12 cellular contexts compared by ENCODE assay signal in genomic region chr16:89482087-89482823, GRCh38. TPM values are rescaled to one million over a fixed set of nuclear protein-coding genes. Genes with fewer than 3 reads are reported as not detected.
DNase-seq lines count a peak whose midpoint lies in the region; ATAC-seq and TF ChIP-seq lines count a peak whose summit lies in the region.
"Had no signal": no experiment of that assay in that cellular context is flagged by ENCODE, and none has a peak within 500 bp of the region (broad histone marks: within the 10 kb centered on the region; RNA-seq: fewer than 3 reads in every experiment).

No MANE protein-coding gene starts in this region.

- H2AFZ ChIP-seq in Loucy (ENCODE audit: low read length), result no peak overlapping the region

- TF ChIP-seq CTCF in Loucy (conservative IDR thresholded peaks at IDR 0.05; ENCODE audit: low read length) (no peak), colonic mucosa (IDR thresholded peaks at IDR 0.05) (no peak), neutrophil (IDR thresholded peaks at IDR 0.05) (no peak)

- H3K4me1 ChIP-seq in CD4-positive, alpha-beta memory T cell (ENCODE audit: insufficient read depth, low read length), result peaks cover 91% of the 10 kb centered on the region
- H3K4me1 ChIP-seq in Loucy (ENCODE audit: insufficient read depth, low read length, poor library complexity, severe bottlenecking) (peaks cover 26% of the 10 kb centered on the region), colonic mucosa (peaks cover 45% of the 10 kb centered on the region), neutrophil (ENCODE audit: control insufficient read depth in 1 of 2, insufficient read depth in 1 of 2, low read depth in 1 of 2, low read length in 1 of 2) (peaks cover 67 to 73% of the 10 kb centered on the region in 2 experiments)

- peaks cover 80% of the 10 kb centered on the region for H4K20me1 ChIP-seq in Loucy (ENCODE audit: insufficient read depth, low read length, poor library complexity, severe bottlenecking)

- H3K36me3 Mint-ChIP-seq in CD4-positive, alpha-beta memory T cell, result peaks cover 0 to 19% of the 10 kb centered on the region in 2 donors

- H3K9me2 ChIP-seq in Loucy (replicated peaks; ENCODE audit: low read depth, low read length), result no peaks in the 10 kb centered on the region

- H3K4me3 Mint-ChIP-seq in CD4-positive, alpha-beta memory T cell, result peak overlapping the region in 7 of 8 donors; percentile 44 to 92 (median 84)

- CTCF ChIA-PET in CD4-positive, alpha-beta memory T cell (lab: Charles Lee; ENCODE audit: partially characterized antibody), result interaction anchor here (0.8 to 1.4 kb wide), 2 partner anchors 10 to 36 kb away, joined by 3 to 4 read pairs; no protein-coding TSS in a partner anchor
- CTCF ChIA-PET in HEK293T (lab: Yijun Ruan, JAX), result no interaction called here

- H3K9me3 Mint-ChIP-seq in CD4-positive, alpha-beta memory T cell, result peaks cover 0 to 2% (median 0%) of the 10 kb centered on the region in 8 donors

- DNase-seq in CD4-positive, alpha-beta memory T cell, result no peak
- DNase-seq in colonic mucosa (no peak), HEK293T (ENCODE audit: extremely low spot score) (no peak), AML-193 (lab: John Stamatoyannopoulos, UW) (no peak)
- DNase-seq: anterior cingulate cortex; foreskin fibroblast; NCI-H446 treated with DMSO at 0.1 percent for 48 hours; stimulated activated CD4-positive, alpha-beta T cell treated with anti-CD3 and anti-CD28 coated beads, Interleukin-2, amount 100 ng/mL, for 48 hours had no signal

- H3K79me2 ChIP-seq in Loucy (ENCODE audit: insufficient read depth, low read length), result peaks cover 97% of the 10 kb centered on the region

- H3K4me2 ChIP-seq in Loucy (ENCODE audit: low read depth, low read length, poor library complexity, severe bottlenecking), result peak overlapping the region; percentile 89

- no peak overlapping the region for H3K4me3 ChIP-seq in CD4-positive, alpha-beta memory T cell (ENCODE audit: low read length in 2 of 2)
- H3K4me3 ChIP-seq in Loucy (ENCODE audit: low read length, poor library complexity, severe bottlenecking) (no peak overlapping the region), colonic mucosa (peak overlapping the region; percentile 2), neutrophil (ENCODE audit: low read depth in 1 of 2, low read length in 1 of 2) (no peak overlapping the region)

- no peaks in the 10 kb centered on the region for H3K9me3 ChIP-seq in CD4-positive, alpha-beta memory T cell (ENCODE audit: control insufficient read depth in 1 of 2, low read length in 2 of 2)
- no peaks in the 10 kb centered on the region for H3K9me3 ChIP-seq in Loucy (ENCODE audit: insufficient read depth, low read depth, low read length)
- H3K9me3 ChIP-seq in colonic mucosa, result no peaks in the 10 kb centered on the region
- H3K9me3 ChIP-seq in neutrophil, result no peaks in the 10 kb centered on the region

- H3K9ac ChIP-seq in Loucy (ENCODE audit: low read depth, low read length, poor library complexity, severe bottlenecking) (no peak overlapping the region), colonic mucosa (ENCODE audit: low read depth in 2 of 2, low read length in 2 of 2) (peak overlapping the region; percentile 58 to 86)

- H3K27me3 ChIP-seq in CD4-positive, alpha-beta memory T cell (ENCODE audit: insufficient read depth, low read length), result no peaks in the 10 kb centered on the region
- H3K27me3 ChIP-seq in Loucy (ENCODE audit: insufficient read depth, low read length, poor library complexity, severe bottlenecking) (no peaks in the 10 kb centered on the region), colonic mucosa (no peaks in the 10 kb centered on the region), neutrophil (no peaks in the 10 kb centered on the region)

- peak overlapping the region; percentile 16 for H3K27ac ChIP-seq in CD4-positive, alpha-beta memory T cell (ENCODE audit: low read depth, low read length)
- H3K27ac ChIP-seq in colonic mucosa, result peak overlapping the region; percentile 86
- peak overlapping the region; percentile 57 for H3K27ac ChIP-seq in neutrophil

- intact Hi-C loops in CD4-positive, alpha-beta memory T cell (cut with micrococcal nuclease), result no loop called here
- intact Hi-C loops in colonic mucosa (cut with DNase I), result no loop called here

- no peaks in the 10 kb centered on the region for H3F3A ChIP-seq in Loucy (ENCODE audit: low read depth)

- H3K4me1 Mint-ChIP-seq in CD4-positive, alpha-beta memory T cell, result peaks cover 69 to 95% (median 84%) of the 10 kb centered on the region in 4 donors

- ATAC-seq in GM21786 (IDR thresholded peaks at IDR 0.05; ENCODE audit: unreplicated experiment) (no peak), GM18520 (IDR thresholded peaks at IDR 0.05; ENCODE audit: unreplicated experiment) (no peak)

- peak overlapping the region; percentile 50 to 97 (median 77) for H3K27ac Mint-ChIP-seq in CD4-positive, alpha-beta memory T cell

- no peaks in the 10 kb centered on the region for H3K36me3 ChIP-seq in CD4-positive, alpha-beta memory T cell (ENCODE audit: insufficient read depth, low read length)
- H3K36me3 ChIP-seq in Loucy (ENCODE audit: insufficient read depth, low read length) (no peaks in the 10 kb centered on the region), colonic mucosa (no peaks in the 10 kb centered on the region), neutrophil (no peaks in the 10 kb centered on the region)

- no peaks in the 10 kb centered on the region for H3K27me3 Mint-ChIP-seq in CD4-positive, alpha-beta memory T cell

- POLR2A ChIA-PET in CD4-positive, alpha-beta memory T cell (lab: Charles Lee; ENCODE audit: partially characterized antibody), result interaction anchor here (0.9 to 3.7 kb wide), 6 partner anchors 8 to 82 kb away, joined by 3 to 29 read pairs (median 11); partner anchors contain the start of gene SPG7
- POLR2A ChIA-PET in HEK293T (lab: Yijun Ruan, JAX), result interaction anchor here (1.2 kb wide), 1 partner anchor 15 kb away, joined by 3 read pairs; no protein-coding TSS in a partner anchor

TF ChIP-seq in HEK293T, 16 proteins besides CTCF, POLR2A, EP300 and RAD21:
- no peak for TF ChIP-seq TARDBP (IDR thresholded peaks at IDR 0.05)
- TF ChIP-seq FOXK2 (IDR thresholded peaks at IDR 0.05), result no peak
- no peak for TF ChIP-seq ARNT (IDR thresholded peaks at IDR 0.05)
- no peak for TF ChIP-seq CTBP1 (IDR thresholded peaks at IDR 0.05; ENCODE audit: borderline replicate concordance)
- TF ChIP-seq PKNOX1 (IDR thresholded peaks at IDR 0.05), result no peak
- no peak for TF ChIP-seq ELF4 (IDR thresholded peaks at IDR 0.05)
- TF ChIP-seq ZNF384 (IDR thresholded peaks at IDR 0.05), result no peak
- no peak for TF ChIP-seq NFRKB (IDR thresholded peaks at IDR 0.05)
- TF ChIP-seq FOXA1 (IDR thresholded peaks at IDR 0.05), result no peak
- no peak for TF ChIP-seq HDGF (IDR thresholded peaks at IDR 0.05; ENCODE audit: borderline replicate concordance)
- no peak for TF ChIP-seq L3MBTL2 (conservative IDR thresholded peaks at IDR 0.05)
- no peak for TF ChIP-seq LEF1 (IDR thresholded peaks at IDR 0.05; ENCODE audit: borderline replicate concordance)
- no peak for TF ChIP-seq BHLHE40 (IDR thresholded peaks at IDR 0.05; ENCODE audit: borderline replicate concordance)
- TF ChIP-seq SP1 (IDR thresholded peaks at IDR 0.05), result no peak
- TF ChIP-seq FOXM1 (IDR thresholded peaks at IDR 0.05; ENCODE audit: borderline replicate concordance), result no peak
- no peak for TF ChIP-seq SUZ12 (IDR thresholded peaks at IDR 0.05)

RNA-seq across cellular contexts. Expression of gene ANKRD11, which starts 8.1 kb away (rescaled TPM):
- 100 to 1,000 TPM; 229 to 246 TPM for total RNA-seq in CD4-positive, alpha-beta memory T cell
- polyA plus RNA-seq in CD4-positive, alpha-beta memory T cell, result 10 to 100 TPM in 1 of 2 donors, 1 to 10 TPM in 1; 3.9 to 49.7 TPM
- 100 to 1,000 TPM in 1 of 2 donors, 10 to 100 TPM in 1; 69.4 to 129 TPM for total RNA-seq in colonic mucosa

RNA-seq across cellular contexts. Expression of gene SPG7, which starts 25.9 kb away (rescaled TPM):
- total RNA-seq in CD4-positive, alpha-beta memory T cell, result 100 to 1,000 TPM; 157 to 160 TPM
- 10 to 100 TPM; 46.4 to 48.5 TPM for polyA plus RNA-seq in CD4-positive, alpha-beta memory T cell
- total RNA-seq in colonic mucosa, result 100 to 1,000 TPM in 1 of 2 donors, 10 to 100 TPM in 1; 85.6 to 105 TPM

Comparison
In these comparisons a context has a peak if more than half of its experiments do, and no peak if none do; other contexts are left out.
1. H3K27ac ChIP-seq: peak in every context shown above with its lines; median percentile 86 in colonic mucosa; 57 in neutrophil; 16 in CD4-positive, alpha-beta memory T cell.